9 cellular contexts compared by ENCODE assay signal in the genomic region with DNA sequence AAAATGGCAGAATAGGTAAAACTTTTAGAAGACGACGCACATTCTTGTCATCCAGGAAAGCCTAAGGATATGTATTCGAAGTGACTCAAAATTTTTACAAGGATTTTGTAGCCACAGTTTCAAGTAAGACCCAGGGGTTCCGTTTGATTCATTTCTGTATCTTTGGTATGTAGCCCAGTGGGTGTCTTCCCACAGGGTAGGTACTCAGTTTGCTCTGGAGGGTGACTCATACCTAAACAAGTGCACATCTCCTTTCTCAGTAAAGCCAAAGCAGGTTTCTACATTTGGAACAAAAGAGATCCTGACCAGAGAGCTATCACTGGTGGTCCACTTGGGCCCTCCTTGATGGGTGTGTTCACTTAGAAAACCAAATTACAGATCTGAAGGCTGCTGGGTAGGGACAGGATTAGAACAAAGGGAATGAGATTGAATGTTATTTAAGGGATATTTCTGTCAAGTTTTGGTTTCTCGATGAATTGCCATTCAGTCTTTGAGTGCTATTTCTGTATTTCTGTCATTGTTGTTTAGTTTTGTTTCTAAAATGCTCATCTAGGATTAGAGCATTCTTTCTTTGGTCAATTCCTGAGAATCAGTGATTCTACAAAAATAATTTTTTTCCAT. TPM values are rescaled to one million over a fixed set of nuclear protein-coding genes. Genes with fewer than 3 reads are reported as not detected.
DNase-seq lines count a peak whose midpoint lies in the region; ATAC-seq lines count a peak whose summit lies in the region.
"Had no signal": no experiment of that assay in that cellular context is flagged by ENCODE, and none has a peak within 500 bp of the region (broad histone marks: within the 10 kb centered on the region; RNA-seq: fewer than 3 reads in every experiment).

No MANE protein-coding gene starts in this region.

- CTCF ChIA-PET in CD8-positive, alpha-beta memory T cell (lab: Charles Lee) = no interaction called here

- peak overlapping the region; percentile 72 for H3K4me2 ChIP-seq in skeletal muscle satellite cell (ENCODE audit: low read length)

- no peak overlapping the region for H3K4me3 Mint-ChIP-seq in CD8-positive, alpha-beta memory T cell
- H3K4me3 Mint-ChIP-seq: activated naive CD8-positive, alpha-beta T cell treated with anti-CD3 and anti-CD28 coated beads, Interleukin-2, amount 10 ng/mL, durations not matched to agents 7 days and 5 days had no signal

- peak overlapping the region; percentile 73 for H3K9ac ChIP-seq in skeletal muscle satellite cell (ENCODE audit: low read depth, low read length)

- H3K36me3 Mint-ChIP-seq in CD8-positive, alpha-beta memory T cell = no peaks in the 10 kb centered on the region
- H3K36me3 Mint-ChIP-seq: activated naive CD8-positive, alpha-beta T cell treated with anti-CD3 and anti-CD28 coated beads, Interleukin-2, amount 10 ng/mL, durations not matched to agents 7 days and 5 days had no signal

- H3K4me1 Mint-ChIP-seq in CD8-positive, alpha-beta memory T cell = no peaks in the 10 kb centered on the region
- H3K4me1 Mint-ChIP-seq: activated naive CD8-positive, alpha-beta T cell treated with anti-CD3 and anti-CD28 coated beads, Interleukin-2, amount 10 ng/mL, durations not matched to agents 7 days and 5 days had no signal

- H3K9me3 Mint-ChIP-seq in CD8-positive, alpha-beta memory T cell = no peaks in the 10 kb centered on the region
- H3K9me3 Mint-ChIP-seq: activated naive CD8-positive, alpha-beta T cell treated with anti-CD3 and anti-CD28 coated beads, Interleukin-2, amount 10 ng/mL, durations not matched to agents 7 days and 5 days had no signal

- H3K4me3 ChIP-seq in skeletal muscle satellite cell (ENCODE audit: low read length) = peak overlapping the region; percentile 14
- H3K4me3 ChIP-seq in CD8-positive, alpha-beta memory T cell (ENCODE audit: low read length) = no peak overlapping the region

- DNase-seq in ACHN (peak; percentile 60), dedifferentiated amniotic fluid mesenchymal stem cell (ENCODE audit: extremely low spot score) (peak; percentile 30), hepatic stellate cell (ENCODE audit: low spot score) (no peak), SIG-M5 (lab: John Stamatoyannopoulos, UW) (no peak)
- no peak for DNase-seq in CD8-positive, alpha-beta memory T cell
- DNase-seq: activated naive CD8-positive, alpha-beta T cell treated with anti-CD3 and anti-CD28 coated beads, Interleukin-2, amount 10 ng/mL, durations not matched to agents 7 days and 5 days had no signal

- H3K27ac ChIP-seq in CD8-positive, alpha-beta memory T cell (ENCODE audit: low read depth, low read length) = no peak overlapping the region

- in situ Hi-C loops in ACHN (cut with HindIII; ENCODE audit: low pct_ligation_motif_present, low pct_unique_long_range_greater_than_20kb, low sequenced_read_pairs) = no loop called here

- H3K27me3 Mint-ChIP-seq in CD8-positive, alpha-beta memory T cell = peaks cover 0 to 10% of the 10 kb centered on the region in 2 donors
- H3K27me3 Mint-ChIP-seq: activated naive CD8-positive, alpha-beta T cell treated with anti-CD3 and anti-CD28 coated beads, Interleukin-2, amount 10 ng/mL, durations not matched to agents 7 days and 5 days had no signal

- peaks cover 18% of the 10 kb centered on the region for H3K27me3 ChIP-seq in skeletal muscle satellite cell (ENCODE audit: control insufficient read depth, insufficient read depth, low read length)
- H3K27me3 ChIP-seq in CD8-positive, alpha-beta memory T cell (ENCODE audit: insufficient read depth, low read length, poor library complexity, severe bottlenecking) = no peaks in the 10 kb centered on the region

- peaks cover 26% of the 10 kb centered on the region for H3K4me1 ChIP-seq in skeletal muscle satellite cell (ENCODE audit: control insufficient read depth, insufficient read depth, low read length)
- H3K4me1 ChIP-seq in CD8-positive, alpha-beta memory T cell (ENCODE audit: insufficient read depth, low read length) = no peaks in the 10 kb centered on the region

- no peak overlapping the region for H3K27ac Mint-ChIP-seq in CD8-positive, alpha-beta memory T cell
- H3K27ac Mint-ChIP-seq: activated naive CD8-positive, alpha-beta T cell treated with anti-CD3 and anti-CD28 coated beads, Interleukin-2, amount 10 ng/mL, durations not matched to agents 7 days and 5 days had no signal

- POLR2A ChIA-PET in CD8-positive, alpha-beta memory T cell (lab: Charles Lee) = no interaction called here

- H3K9me3 ChIP-seq in skeletal muscle satellite cell (replicated peaks; ENCODE audit: low read length) = no peaks in the 10 kb centered on the region
- H3K9me3 ChIP-seq in CD8-positive, alpha-beta memory T cell (ENCODE audit: low read length) = no peaks in the 10 kb centered on the region

- H3K36me3 ChIP-seq in skeletal muscle satellite cell (ENCODE audit: insufficient read depth, low read length) = no peaks in the 10 kb centered on the region
- H3K36me3 ChIP-seq in CD8-positive, alpha-beta memory T cell (ENCODE audit: insufficient read depth, low read length) = no peaks in the 10 kb centered on the region

- ATAC-seq in GM19467 (IDR thresholded peaks at IDR 0.05; ENCODE audit: unreplicated experiment) = peak; percentile 76
- ATAC-seq in HG03460 (IDR thresholded peaks at IDR 0.05; ENCODE audit: unreplicated experiment) = peak; percentile 94

RNA-seq across cellular contexts. Expression of gene PLS3, which starts 56.1 kb away (rescaled TPM):
- 144 and 162 TPM in 2 replicates for total RNA-seq in skeletal muscle satellite cell (2012; rRNA removed)
- under 1 TPM; 0.51 to 0.66 TPM for total RNA-seq in CD8-positive, alpha-beta memory T cell
- polyA plus RNA-seq in CD8-positive, alpha-beta memory T cell = not detected

Comparison
In these comparisons a context has a peak if more than half of its experiments do, and no peak if none do; other contexts are left out.
1. DNase-seq: peak in ACHN (single experiment) and dedifferentiated amniotic fluid mesenchymal stem cell (single experiment); none in hepatic stellate cell (single experiment), CD8-positive, alpha-beta memory T cell (0 of 5) and SIG-M5 (single experiment).